ENCODE assay signal across 16 cellular contexts in genomic region chr5:132462856-132463745, GRCh38. TPM values are rescaled to one million over a fixed set of nuclear protein-coding genes. Genes with fewer than 3 reads are reported as not detected.
DNase-seq lines count a peak whose midpoint lies in the region; ATAC-seq and FAIRE-seq lines count a peak whose summit lies in the region.
"Had no signal": no experiment of that assay in that cellular context is flagged by ENCODE, and none has a peak within 500 bp of the region (broad histone marks: within the 10 kb centered on the region; RNA-seq: fewer than 3 reads in every experiment).

No MANE protein-coding gene starts in this region.

- intact Hi-C loops in left colon (cut with DNase I, micrococcal nuclease) = no loop called here

- peak overlapping the region; percentile 72 for H3K4me3 Mint-ChIP-seq in T-helper 2 cell treated with Interferon-gamma antibody and Interleukin-4, amounts not matched to agents 5 μg/mL and 100 μg/mL, for 36 hours
- peak overlapping the region; percentile 85 for H3K4me3 Mint-ChIP-seq in T-helper 17 cell

- 19 to 59% (median 38%) methylated on average over 10 of the region's 10 CpGs for WGBS in small intestine, 3 donors

- no peaks in the 10 kb centered on the region for H3K27me3 ChIP-seq in small intestine (ENCODE audit: control insufficient read depth in 2 of 2, insufficient read depth in 2 of 2, low read length in 2 of 2)

- peak overlapping the region; percentile 87 for H3K27ac Mint-ChIP-seq in T-helper 2 cell treated with Interferon-gamma antibody and Interleukin-4, amounts not matched to agents 5 μg/mL and 100 μg/mL, for 36 hours
- H3K27ac Mint-ChIP-seq in T-helper 17 cell = peak overlapping the region; percentile 100

- H3K36me3 ChIP-seq in small intestine (ENCODE audit: control insufficient read depth in 2 of 2, insufficient read depth in 2 of 2, low read length in 2 of 2) = no peaks in the 10 kb centered on the region

- H3K4me3 ChIP-seq in small intestine (ENCODE audit: low read depth in 1 of 2, low read length in 2 of 2) = no peak overlapping the region

- ATAC-seq in T-helper 17 cell = no peak
- peak; percentile 42 for ATAC-seq in left colon
- no peak for ATAC-seq in GM21423 (IDR thresholded peaks at IDR 0.05; ENCODE audit: unreplicated experiment)

- H3K9me3 ChIP-seq in T-helper 17 cell (ENCODE audit: control insufficient read depth, low read length, poor library complexity, severe bottlenecking) = no peaks in the 10 kb centered on the region
- no peaks in the 10 kb centered on the region for H3K9me3 ChIP-seq in small intestine (ENCODE audit: control insufficient read depth, low read depth)
- H3K9me3 ChIP-seq: prostate gland had no signal

- peaks cover 36 to 51% of the 10 kb centered on the region in 2 donors for H3K4me1 ChIP-seq in small intestine (ENCODE audit: control insufficient read depth in 2 of 2, insufficient read depth in 1 of 2, low read depth in 1 of 2, low read length in 1 of 2)

- peaks cover 51% of the 10 kb centered on the region for H3K36me3 Mint-ChIP-seq in T-helper 2 cell treated with Interferon-gamma antibody and Interleukin-4, amounts not matched to agents 5 μg/mL and 100 μg/mL, for 36 hours (ENCODE audit: low read depth)
- H3K36me3 Mint-ChIP-seq in T-helper 17 cell (ENCODE audit: low read depth) = peaks cover 3% of the 10 kb centered on the region

- no peak for DNase-seq in T-helper 2 cell treated with Interferon-gamma antibody and Interleukin-4, amounts not matched to agents 5 μg/mL and 100 μg/mL, for 36 hours (ENCODE audit: low spot score)
- DNase-seq in T-helper 2 cell (no peak), T-helper 17 cell (no peak), left colon (peak in 1 of 2 donors; percentile 28), small intestine (peak; percentile 88), NCI-H69 (lab: John Stamatoyannopoulos, UW) (no peak), NCI-H187 (lab: John Stamatoyannopoulos, UW) (no peak)
- DNase-seq: 8988T; activated CD4-positive, alpha-beta T cell treated with anti-CD3 and anti-CD28 coated beads for 1 hour; DMS153; NCI-H1436 treated with DMSO at 0.1 percent for 48 hours; NCI-H748 treated with DMSO at 0.1 percent for 48 hours had no signal

- no peaks in the 10 kb centered on the region for H3K9me3 Mint-ChIP-seq in T-helper 2 cell treated with Interferon-gamma antibody and Interleukin-4, amounts not matched to agents 5 μg/mL and 100 μg/mL, for 36 hours

- peak overlapping the region; percentile 75 to 82 for H3K27ac ChIP-seq in small intestine (ENCODE audit: low read depth in 1 of 2, low read length in 1 of 2)

- no peaks in the 10 kb centered on the region for H3K27me3 Mint-ChIP-seq in T-helper 2 cell treated with Interferon-gamma antibody and Interleukin-4, amounts not matched to agents 5 μg/mL and 100 μg/mL, for 36 hours (ENCODE audit: low read depth)
- H3K27me3 Mint-ChIP-seq in T-helper 17 cell = no peaks in the 10 kb centered on the region

- no peak for FAIRE-seq in small intestine (lab: Jason Lieb, UNC)
- FAIRE-seq: H54, HTR-8/SVneo had no signal

- peaks cover 88% of the 10 kb centered on the region for H3K4me1 Mint-ChIP-seq in T-helper 2 cell treated with Interferon-gamma antibody and Interleukin-4, amounts not matched to agents 5 μg/mL and 100 μg/mL, for 36 hours (ENCODE audit: low read depth)
- peaks cover 81% of the 10 kb centered on the region for H3K4me1 Mint-ChIP-seq in T-helper 17 cell

RNA-seq across cellular contexts. Expression of gene IRF1, which starts 27.5 kb away (rescaled TPM):
- 100 to 1,000 TPM; 590 to 639 TPM for total RNA-seq in T-helper 17 cell
- 100 to 1,000 TPM in 1 of 2 donors, 10 to 100 TPM in 1; 97.7 to 126 TPM for total RNA-seq in left colon
- polyA plus RNA-seq in small intestine = 10 to 100 TPM; 51.7 to 64.1 (median 54.0) TPM

Comparison
In these comparisons a context has a peak if more than half of its experiments do, and no peak if none do; other contexts are left out.
1. RNA of gene IRF1, which starts 27.5 kb away (total RNA-seq): 590 to 639 TPM in T-helper 17 cell; 97.7 to 126 TPM in left colon; every median in the first group is over 4 times any median in the second.